ENCODE assay signal across 24 cellular contexts in genomic region chr7:155897758-155898386, GRCh38.
DNase-seq lines count a peak whose midpoint lies in the region; ATAC-seq, FAIRE-seq and TF ChIP-seq lines count a peak whose summit lies in the region.
"Had no signal": no experiment of that assay in that cellular context is flagged by ENCODE, and none has a peak within 500 bp of the region (broad histone marks: within the 10 kb centered on the region; RNA-seq: fewer than 3 reads in every experiment).

No MANE protein-coding gene starts in this region.

- H3K4me3 ChIP-seq in liver (ENCODE audit: low read depth in 1 of 3, low read length in 3 of 3) (no peak overlapping the region), HepG2 (replicated peaks in 1 of 3; ENCODE audit: insufficient read depth in 1 of 3, low read depth in 2 of 3, low read length in 3 of 3) (no peak overlapping the region), PC-3 (ENCODE audit: low read length) (no peak overlapping the region), trophoblast cell (ENCODE audit: low read depth, low read length) (peak overlapping the region; percentile 17)

- in situ Hi-C loops in HepG2 (cut with HindIII; ENCODE audit: extremely low pct_ligation_motif_present, low pct_unique_long_range_greater_than_20kb): no loop called here

- ATAC-seq in HepG2 (no peak), PC-3 (no peak), left colon (no peak)

- no peaks in the 10 kb centered on the region for H3F3A ChIP-seq in PC-3 (ENCODE audit: low read length, unreplicated experiment)

- no peak overlapping the region for H3K4ac ChIP-seq in trophoblast cell (ENCODE audit: low read depth, low read length)

- H3K4me1 ChIP-seq in liver (ENCODE audit: control insufficient read depth in 4 of 4, insufficient read depth in 4 of 4, low read length in 3 of 4): peaks cover 0 to 5% (median 2%) of the 10 kb centered on the region in 4 donors
- H3K4me1 ChIP-seq in HepG2 (ENCODE audit: insufficient read depth, low read length): no peaks in the 10 kb centered on the region
- peaks cover 23% of the 10 kb centered on the region for H3K4me1 ChIP-seq in PC-3 (ENCODE audit: insufficient read depth, low read length)
- H3K4me1 ChIP-seq in trophoblast cell (ENCODE audit: control insufficient read depth in 1 of 2, insufficient read depth in 2 of 2, low read length in 2 of 2): no peaks in the 10 kb centered on the region

- no peaks in the 10 kb centered on the region for H3K79me1 ChIP-seq in trophoblast cell (ENCODE audit: low read length)

- no peak overlapping the region for H2BK120ac ChIP-seq in trophoblast cell (ENCODE audit: insufficient read depth, low read length, poor library complexity)

- no peak overlapping the region for H3K18ac ChIP-seq in trophoblast cell (ENCODE audit: low read length)

- no peak overlapping the region for H3K23ac ChIP-seq in trophoblast cell (ENCODE audit: low read length)

- TF ChIP-seq RAD21 in liver (IDR thresholded peaks at IDR 0.05) (no peak), HepG2 (CRISPR knock-in tag; IDR thresholded peaks at IDR 0.05) (no peak)

- H3K79me2 ChIP-seq in HepG2 (ENCODE audit: insufficient read depth, low read length) (no peaks in the 10 kb centered on the region), PC-3 (ENCODE audit: low read length) (no peaks in the 10 kb centered on the region), trophoblast cell (ENCODE audit: control insufficient read depth, insufficient read depth, low read length, poor library complexity) (no peaks in the 10 kb centered on the region)

- no peak for FAIRE-seq in HepG2 (lab: Jason Lieb, UNC)
- FAIRE-seq: GM12891 had no signal

- H4K91ac ChIP-seq in trophoblast cell (ENCODE audit: low read depth, low read length): no peak overlapping the region

- CTCF ChIA-PET in HepG2 (lab: Yijun Ruan, JAX; ENCODE audit: low intra/inter-chr PET ratio, low total read pairs): no interaction called here
- CTCF ChIA-PET in PC-3 (lab: Charles Lee): no interaction called here

- no peak for TF ChIP-seq POLR2A in HepG2 (IDR thresholded peaks at IDR 0.05; ENCODE audit: insufficient read depth in 1 of 2, low read depth in 2 of 2, low read length in 2 of 2)

- H2AFZ ChIP-seq in HepG2 (ENCODE audit: low read length): no peak overlapping the region
- no peak overlapping the region for H2AFZ ChIP-seq in PC-3 (ENCODE audit: low read length)
- no peak overlapping the region for H2AFZ ChIP-seq in trophoblast cell (ENCODE audit: insufficient read depth, low read length, poor library complexity)

- 79% methylated on average over 16 of the region's 16 CpGs for WGBS in liver
- WGBS in HepG2 (ENCODE audit: low lambda C conversion rate): 16% methylated on average over 6 of the region's 16 CpGs
- no CpG with 5 or more reads among the region's 16 CpGs for WGBS in trophoblast cell (ENCODE audit: extremely low coverage, insufficient coverage, insufficient read length)

- H4K12ac ChIP-seq in trophoblast cell (ENCODE audit: low read depth, low read length): no peak overlapping the region

- TF ChIP-seq CTCF in liver (IDR thresholded peaks at IDR 0.05; ENCODE audit: low read depth, low read length, missing input control) (no peak), HepG2 (CRISPR knock-in tag; IDR thresholded peaks at IDR 0.05) (no peak), PC-3 (conservative IDR thresholded peaks at IDR 0.05; ENCODE audit: low read depth, low read length) (no peak)

- H4K8ac ChIP-seq in trophoblast cell (ENCODE audit: low read depth, low read length): no peak overlapping the region

- no peak overlapping the region for H2BK12ac ChIP-seq in trophoblast cell (ENCODE audit: low read length)

- DNase-seq in HepG2 (ENCODE audit: low spot score) (no peak), PC-3 (peak; percentile 20), trophoblast cell (no peak), NCI-H128 (lab: John Stamatoyannopoulos, UW; ENCODE audit: unreplicated experiment) (no peak), left colon (no peak), NCI-H1092 (lab: John Stamatoyannopoulos, UW) (no peak)
- DNase-seq: CD8-positive, alpha-beta memory T cell; DMS 273 treated with DMSO at 0.1 percent for 48 hours; DMS79 treated with DMSO at 0.1 percent for 48 hours; GF-D8; NCI-H1105; NCI-H146; NCI-H1930; NCI-H2107; NCI-H446; NCI-H524 treated with DMSO at 0.1 percent for 48 hours; NCI-H774; NK-92 treated with Interleukin-12 subunit alpha and Interleukin-12 subunit beta, amount 100 ng/mL, for 24 hours; SHP77 treated with DMSO at 0.1 percent for 48 hours had no signal

- intact Hi-C loops in HepG2 (cut with micrococcal nuclease; ENCODE audit: unreplicated experiment) (no loop called here), PC-3 (cut with micrococcal nuclease) (loop anchor here (2.0 to 10.0 kb wide), 2 partner anchors 53 to 257 kb away; no protein-coding TSS in a partner anchor), left colon (cut with DNase I, micrococcal nuclease) (no loop called here)

- H4K20me1 ChIP-seq in HepG2 (ENCODE audit: insufficient read depth, low read length) (no peaks in the 10 kb centered on the region), PC-3 (ENCODE audit: low read length) (no peaks in the 10 kb centered on the region)

- H3K9me3 ChIP-seq in liver (ENCODE audit: control insufficient read depth in 4 of 4, low read length in 3 of 4) (peaks cover 0 to 7% (median 0%) of the 10 kb centered on the region in 4 donors), HepG2 (ENCODE audit: low read length) (peaks cover 12% of the 10 kb centered on the region), PC-3 (ENCODE audit: low read length) (no peaks in the 10 kb centered on the region), trophoblast cell (ENCODE audit: insufficient read depth, low read depth, low read length) (peaks cover 30% of the 10 kb centered on the region)

- POLR2A ChIA-PET in HepG2 (lab: Yijun Ruan, JAX): no interaction called here
- POLR2A ChIA-PET in PC-3 (lab: Charles Lee; ENCODE audit: unreplicated experiment): no interaction called here

- H3K9ac ChIP-seq in liver (ENCODE audit: low read depth in 1 of 2, low read length in 2 of 2) (no peak overlapping the region), HepG2 (ENCODE audit: insufficient read depth, low read depth, low read length) (no peak overlapping the region), PC-3 (ENCODE audit: low read length) (no peak overlapping the region), trophoblast cell (ENCODE audit: low read length) (no peak overlapping the region)
- H3K9ac ChIP-seq: KMS-11 had no signal

- peak overlapping the region in 1 of 2 donors; percentile 28 for H3K27ac ChIP-seq in liver (ENCODE audit: low read depth in 1 of 2, low read length in 2 of 2)
- H3K27ac ChIP-seq in HepG2 (ENCODE audit: extremely low read length, insufficient read depth, low read length): no peak overlapping the region
- H3K27ac ChIP-seq in PC-3 (ENCODE audit: low read length): no peak overlapping the region
- H3K27ac ChIP-seq in trophoblast cell (ENCODE audit: low read depth, low read length): no peak overlapping the region
- H3K27ac ChIP-seq: C4-2B, KMS-11, RWPE1 had no signal

- H3K27me3 ChIP-seq in liver (ENCODE audit: control insufficient read depth in 4 of 4, insufficient read depth in 4 of 4, low read length in 3 of 4) (no peaks in the 10 kb centered on the region), HepG2 (ENCODE audit: control insufficient read depth in 1 of 2, insufficient read depth in 2 of 2, low read length in 2 of 2) (peaks cover 2 to 58% of the 10 kb centered on the region in 2 experiments; a peak in 4 of 5 replicates), PC-3 (ENCODE audit: low read length) (no peaks in the 10 kb centered on the region), trophoblast cell (ENCODE audit: insufficient read depth, low read length) (no peaks in the 10 kb centered on the region)

- no peak overlapping the region for H2AK5ac ChIP-seq in trophoblast cell (ENCODE audit: low read length)

- BruUV-seq in HepG2 (replicated peaks; lab: Mats Ljungman, UMichigan): no TSS peak
- no TSS peak for BruUV-seq in PC-3 (replicated peaks; lab: Mats Ljungman, UMichigan)

- H3K36me3 ChIP-seq in liver (ENCODE audit: control insufficient read depth in 4 of 4, insufficient read depth in 3 of 4, low read depth in 1 of 4, low read length in 3 of 4) (no peaks in the 10 kb centered on the region), HepG2 (replicated peaks in 1 of 2; ENCODE audit: control insufficient read depth in 1 of 2, insufficient read depth in 2 of 2, low read length in 2 of 2) (no peaks in the 10 kb centered on the region), PC-3 (ENCODE audit: low read depth, low read length) (no peaks in the 10 kb centered on the region), trophoblast cell (ENCODE audit: control insufficient read depth in 1 of 2, insufficient read depth in 2 of 2, low read length in 2 of 2) (no peaks in the 10 kb centered on the region)

- H2BK5ac ChIP-seq in trophoblast cell (ENCODE audit: low read depth, low read length, poor library complexity): no peak overlapping the region

- H3K4me2 ChIP-seq in HepG2 (ENCODE audit: low read depth, low read length): no peak overlapping the region
- H3K4me2 ChIP-seq in PC-3 (ENCODE audit: low read length): peak overlapping the region; percentile 63; the same call in 1 of the 2 replicates
- no peak overlapping the region for H3K4me2 ChIP-seq in trophoblast cell (ENCODE audit: low read length)
- H3K4me2 ChIP-seq: KMS-11 had no signal

- TF ChIP-seq EP300 in HepG2 (IDR thresholded peaks at IDR 0.05; ENCODE audit: low read depth in 2 of 2, low read length in 2 of 2) (no peak), HepG2 (CRISPR knock-in tag; IDR thresholded peaks at IDR 0.05; ENCODE audit: borderline replicate concordance) (no peak)

- no peaks in the 10 kb centered on the region for H3K9me2 ChIP-seq in PC-3 (replicated peaks; ENCODE audit: low read length)

- H3K14ac ChIP-seq in trophoblast cell (ENCODE audit: low read length): no peak overlapping the region

TF ChIP-seq in liver, 16 proteins besides CTCF, POLR2A, EP300 and RAD21:
- TF ChIP-seq RXRA (IDR thresholded peaks at IDR 0.05) (peak; percentile 36 to 37), JUND (IDR thresholded peaks at IDR 0.05) (no peak), MAX (IDR thresholded peaks at IDR 0.05) (no peak), HNF4A (conservative IDR thresholded peaks at IDR 0.05) (peak; percentile 31 to 45)

TF ChIP-seq in HepG2, 621 proteins besides CTCF, POLR2A, EP300 and RAD21:
- TF ChIP-seq ZNF75D (CRISPR knock-in tag; IDR thresholded peaks at IDR 0.05; ENCODE audit: borderline replicate concordance) (no peak), HOXA3 (CRISPR knock-in tag; IDR thresholded peaks at IDR 0.05) (no peak), FOXJ3 (CRISPR knock-in tag; IDR thresholded peaks at IDR 0.05; ENCODE audit: borderline replicate concordance) (no peak), ZNF782 (CRISPR knock-in tag; IDR thresholded peaks at IDR 0.05; ENCODE audit: borderline replicate concordance) (no peak), TAF15 (IDR thresholded peaks at IDR 0.05; ENCODE audit: low read depth, low read length, poor library complexity, severe bottlenecking) (no peak), RARG (CRISPR knock-in tag; IDR thresholded peaks at IDR 0.05; ENCODE audit: low read depth) (no peak), ATF7-NPFF (CRISPR knock-in tag; IDR thresholded peaks at IDR 0.05; ENCODE audit: low read depth) (no peak), NFKBIZ (CRISPR knock-in tag; IDR thresholded peaks at IDR 0.05) (no peak), RBAK (CRISPR knock-in tag; IDR thresholded peaks at IDR 0.05) (no peak)
TF ChIP-seq in HepG2: peak in this region for 0.
